In the genomic region with DNA sequence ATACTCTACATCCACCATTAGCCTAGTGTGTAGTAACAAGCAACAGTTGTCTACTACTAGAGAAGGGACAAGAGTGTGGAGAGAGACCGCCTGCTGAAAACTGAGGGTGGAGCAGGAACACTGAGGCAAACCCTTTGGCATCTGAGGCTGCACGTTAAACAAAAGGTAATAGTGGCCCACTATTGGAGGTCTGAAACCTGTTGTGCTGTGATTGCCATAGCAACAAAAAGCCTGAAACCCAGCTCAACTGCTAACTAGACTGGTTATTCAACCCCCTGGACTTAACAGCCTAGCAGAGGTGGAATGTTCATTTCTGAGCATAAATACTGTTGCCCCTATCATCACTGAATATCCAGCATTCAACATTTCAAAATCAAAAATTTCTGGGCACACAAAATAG, we compare ENCODE assay signal across 18 cellular contexts.
"Had no signal": no experiment of that assay in that cellular context is flagged by ENCODE, and none has a peak within 500 bp of the region (broad histone marks: within the 10 kb centered on the region; RNA-seq: fewer than 3 reads in every experiment).

No MANE protein-coding gene starts in this region.

- H3K27me3 Mint-ChIP-seq: dendritic cell treated with granulocyte-macrophage colony-stimulating factor and Interleukin-4, amounts not matched to agents 40 ng/mL and 50 ng/mL, for 4 days had no signal

- H3K27ac Mint-ChIP-seq: activated naive CD4-positive, alpha-beta T cell treated with anti-CD3 and anti-CD28 coated beads, Interleukin-2, amount 50 U/mL, for 24 hours; brain; dendritic cell treated with granulocyte-macrophage colony-stimulating factor and Interleukin-4, amounts not matched to agents 40 ng/mL and 50 ng/mL, for 4 days; natural killer cell treated with Interleukin-12 subunit alpha and Interleukin-12 subunit beta and Interleukin-15 and Interleukin-18, amount 100 ng/mL, for 72 hours; stimulated activated naive CD8-positive, alpha-beta T cell treated with anti-CD3 and anti-CD28 coated beads, Interleukin-15, amount 100 ng/mL, for 72 hours had no signal

- H3K4me1 Mint-ChIP-seq: activated naive CD4-positive, alpha-beta T cell treated with anti-CD3 and anti-CD28 coated beads, Interleukin-2, amount 50 U/mL, for 24 hours; brain had no signal

- FAIRE-seq: endometrium, TTC549, urothelium cell line had no signal

- H3K36me3 Mint-ChIP-seq: natural killer cell treated with Interleukin-12 subunit alpha and Interleukin-12 subunit beta and Interleukin-15 and Interleukin-18, amount 100 ng/mL, for 72 hours had no signal

- ATAC-seq: heart right ventricle; natural killer cell treated with Interleukin-12 subunit alpha and Interleukin-12 subunit beta and Interleukin-15 and Interleukin-18, amount 100 ng/mL, for 72 hours; right lobe of liver; stimulated activated naive CD8-positive, alpha-beta T cell treated with anti-CD3 and anti-CD28 coated beads, Interleukin-15, amount 100 ng/mL, for 72 hours had no signal

- DNase-seq: activated CD4-positive, alpha-beta T cell treated with anti-CD3 and anti-CD28 coated beads for 1 hour; activated gamma-delta T cell treated with Interleukin-2 at 50 U/mL for 16 hours; activated T-cell treated with anti-CD3 and anti-CD28 coated beads, Interleukin-2, amount 50 U/mL, for 1 hour; aorta; effector CD4-positive, alpha-beta T cell; heart right ventricle; right lobe of liver; stimulated activated CD4-positive, alpha-beta T cell treated with anti-CD3 and anti-CD28 coated beads, Interleukin-1b, Interleukin-23, amount 100 ng/mL, for 48 hours; stimulated activated naive CD8-positive, alpha-beta T cell treated with anti-CD3 and anti-CD28 coated beads, Interleukin-15, amount 100 ng/mL, for 72 hours; tibial artery; WERI-Rb-1 had no signal

- H3K4me3 Mint-ChIP-seq: activated naive CD4-positive, alpha-beta T cell treated with anti-CD3 and anti-CD28 coated beads, Interleukin-2, amount 50 U/mL, for 24 hours; brain; dendritic cell treated with granulocyte-macrophage colony-stimulating factor and Interleukin-4, amounts not matched to agents 40 ng/mL and 50 ng/mL, for 4 days; natural killer cell treated with Interleukin-12 subunit alpha and Interleukin-12 subunit beta and Interleukin-15 and Interleukin-18, amount 100 ng/mL, for 72 hours; stimulated activated naive CD8-positive, alpha-beta T cell treated with anti-CD3 and anti-CD28 coated beads, Interleukin-15, amount 100 ng/mL, for 72 hours had no signal
